8 cellular contexts compared by ENCODE assay signal in the genomic region with DNA sequence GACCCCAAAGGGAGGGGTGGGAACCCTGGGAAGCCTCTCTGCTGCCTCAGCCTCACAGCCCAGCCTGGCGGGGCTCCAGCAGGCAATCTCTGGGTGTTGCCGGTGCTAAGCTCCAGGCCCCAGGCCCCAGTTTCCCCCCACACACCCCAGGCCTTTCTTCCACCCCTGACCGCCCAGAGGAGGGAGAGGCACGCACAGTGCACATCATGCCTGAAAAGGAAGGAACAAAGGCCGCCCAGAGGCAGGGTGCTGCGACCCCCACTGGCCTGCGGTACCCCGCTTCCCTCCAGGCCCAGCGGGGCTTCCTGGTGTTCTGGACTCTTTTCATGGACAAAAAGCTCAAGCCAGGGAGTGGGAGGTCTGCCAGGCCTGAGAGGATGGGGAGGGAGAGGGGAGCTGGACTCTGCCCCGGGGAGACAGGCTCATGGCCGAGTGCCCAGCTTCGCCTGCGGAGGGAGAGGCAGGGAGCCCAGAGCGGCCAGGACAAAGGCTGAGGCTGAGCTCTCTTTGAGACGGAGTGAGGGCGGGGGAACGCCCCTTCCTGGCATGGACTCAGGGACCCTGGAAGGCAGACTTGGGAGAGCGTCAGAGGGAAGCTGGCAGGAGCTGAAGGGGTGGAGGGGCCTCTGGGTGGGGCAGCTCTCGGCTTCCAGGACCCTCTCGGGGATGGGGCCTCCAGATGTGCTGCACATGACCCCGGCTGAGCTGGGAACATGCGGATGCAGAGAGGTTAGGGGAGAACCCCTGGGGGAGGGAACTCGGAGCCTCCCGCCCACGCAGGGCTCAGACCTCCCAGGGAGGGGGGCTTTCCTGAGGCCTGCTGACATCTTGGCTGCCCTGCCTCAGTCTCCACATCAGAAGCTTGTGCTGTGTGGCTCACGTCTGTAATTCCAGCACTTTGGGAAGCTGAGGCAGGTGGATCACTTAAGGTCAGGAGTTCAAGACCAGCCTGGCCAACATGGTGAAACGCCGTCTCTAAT. TPM values are rescaled to one million over a fixed set of nuclear protein-coding genes. Genes with fewer than 3 reads are reported as not detected.
DNase-seq lines count a peak whose midpoint lies in the region; ATAC-seq and TF ChIP-seq lines count a peak whose summit lies in the region.

No MANE protein-coding gene starts in this region.

- H3K27ac Mint-ChIP-seq in Caco-2 (ENCODE audit: unreplicated experiment) = no peak overlapping the region

- peak overlapping the region; percentile 66 for H3K4me3 Mint-ChIP-seq in Caco-2 (ENCODE audit: unreplicated experiment)

- H4K20me1 ChIP-seq in PC-3 (ENCODE audit: low read length) = no peaks in the 10 kb centered on the region
- no peaks in the 10 kb centered on the region for H4K20me1 ChIP-seq in osteoblast (ENCODE audit: insufficient read depth, low read length)

- no peaks in the 10 kb centered on the region for H3K79me2 ChIP-seq in PC-3 (ENCODE audit: low read length)
- H3K79me2 ChIP-seq in osteoblast (ENCODE audit: insufficient read depth, low read length) = no peaks in the 10 kb centered on the region

- POLR2A ChIA-PET in Caco-2 (lab: Charles Lee) = no interaction called here
- POLR2A ChIA-PET in PC-3 (lab: Charles Lee; ENCODE audit: unreplicated experiment) = no interaction called here

- H3K4me2 ChIP-seq in PC-3 (ENCODE audit: low read length) (peak overlapping the region; percentile 92; the same call in 1 of the 2 replicates), osteoblast (ENCODE audit: insufficient read depth, low read length) (no peak overlapping the region)

- H3K27me3 ChIP-seq in Caco-2 (replicated peaks; ENCODE audit: control insufficient read depth, insufficient read depth, low read length) (no peaks in the 10 kb centered on the region), PC-3 (ENCODE audit: low read length) (no peaks in the 10 kb centered on the region), osteoblast (ENCODE audit: insufficient read depth, low read length) (peaks cover 38% of the 10 kb centered on the region), spleen (replicated peaks in 1 of 7) (peaks cover 5 to 48% (median 40%) of the 10 kb centered on the region in 7 donors)

- H3K4me1 ChIP-seq in Caco-2 = peaks cover 18% of the 10 kb centered on the region
- H3K4me1 ChIP-seq in PC-3 (ENCODE audit: insufficient read depth, low read length) = peaks cover 24% of the 10 kb centered on the region
- H3K4me1 ChIP-seq in osteoblast (ENCODE audit: insufficient read depth, low read length) = no peaks in the 10 kb centered on the region
- peaks cover 12 to 49% (median 28%) of the 10 kb centered on the region in 6 donors for H3K4me1 ChIP-seq in spleen

- BruUV-seq in Caco-2 (replicated peaks; lab: Mats Ljungman, UMichigan) = no TSS peak
- no TSS peak for BruUV-seq in PC-3 (replicated peaks; lab: Mats Ljungman, UMichigan)

- ATAC-seq in PC-3 = peak; percentile 13; the same call in 1 of the 2 replicates
- ATAC-seq in GM18909 (IDR thresholded peaks at IDR 0.05; ENCODE audit: poor library complexity, unreplicated experiment) = no peak

- H3K9me2 ChIP-seq in PC-3 (replicated peaks; ENCODE audit: low read length) = no peaks in the 10 kb centered on the region

- H3F3A ChIP-seq in PC-3 (ENCODE audit: low read length, unreplicated experiment) = no peaks in the 10 kb centered on the region

- intact Hi-C loops in Caco-2 (cut with micrococcal nuclease; ENCODE audit: unreplicated experiment) (no loop called here), PC-3 (cut with micrococcal nuclease) (no loop called here), spleen (cut with DNase I; ENCODE audit: low total_unique reads) (no loop called here)

- peaks cover 6% of the 10 kb centered on the region for H3K4me1 Mint-ChIP-seq in Caco-2 (ENCODE audit: low read depth, unreplicated experiment)

- H2AFZ ChIP-seq in PC-3 (ENCODE audit: low read length) (no peak overlapping the region), osteoblast (ENCODE audit: low read length) (no peak overlapping the region)

- no peak for DNase-seq in Caco-2
- peak; percentile 22 for DNase-seq in PC-3
- DNase-seq in fibroblast of the conjunctiva (ENCODE audit: low read depth) = peak; percentile 94
- peak; percentile 98 for DNase-seq in osteoblast (ENCODE audit: insufficient read length, low spot score, missing footprints)
- DNase-seq in NCI-H1417 (lab: John Stamatoyannopoulos, UW) = no peak
- DNase-seq in NCI-H524 treated with DMSO at 0.1 percent for 48 hours (lab: John Stamatoyannopoulos, UW) = no peak
- no peak for DNase-seq in spleen

- no peak overlapping the region for H3K27ac ChIP-seq in PC-3 (ENCODE audit: low read length)
- no peak overlapping the region for H3K27ac ChIP-seq in osteoblast (ENCODE audit: low read depth, low read length)
- no peak overlapping the region for H3K27ac ChIP-seq in spleen

- H3K9me3 ChIP-seq in Caco-2 (no peaks in the 10 kb centered on the region), PC-3 (ENCODE audit: low read length) (no peaks in the 10 kb centered on the region), osteoblast (ENCODE audit: low read depth, low read length) (no peaks in the 10 kb centered on the region), spleen (no peaks in the 10 kb centered on the region)

- CTCF ChIA-PET in Caco-2 (lab: Charles Lee) (interaction anchor here (0.6 to 2.8 kb wide), 6 partner anchors 9 to 181 kb away, joined by 3 to 24 read pairs (median 6); a partner anchor contains a TSS), PC-3 (lab: Charles Lee) (interaction anchor here (1.8 kb wide), 1 partner anchor 9 kb away, joined by 7 read pairs; no protein-coding TSS in a partner anchor)

- no peaks in the 10 kb centered on the region for H3K9me3 Mint-ChIP-seq in Caco-2 (ENCODE audit: unreplicated experiment)

- no peaks in the 10 kb centered on the region for H3K36me3 ChIP-seq in Caco-2 (ENCODE audit: control insufficient read depth, insufficient read depth, low read length)
- H3K36me3 ChIP-seq in PC-3 (ENCODE audit: low read depth, low read length) = no peaks in the 10 kb centered on the region
- H3K36me3 ChIP-seq in osteoblast (ENCODE audit: insufficient read depth, low read length) = no peaks in the 10 kb centered on the region
- no peaks in the 10 kb centered on the region for H3K36me3 ChIP-seq in spleen

- peaks cover 4% of the 10 kb centered on the region for H3K36me3 Mint-ChIP-seq in Caco-2 (ENCODE audit: insufficient read depth, unreplicated experiment)

- no peaks in the 10 kb centered on the region for H3K27me3 Mint-ChIP-seq in Caco-2 (ENCODE audit: insufficient read depth, unreplicated experiment)

- TF ChIP-seq CTCF in Caco-2 (IDR thresholded peaks at IDR 0.05; ENCODE audit: insufficient read depth in 1 of 2, low read depth in 1 of 2, low read length in 1 of 2, severe bottlenecking in 1 of 2, unreplicated experiment in 1 of 2) = no peak
- no peak for TF ChIP-seq CTCF in PC-3 (conservative IDR thresholded peaks at IDR 0.05; ENCODE audit: low read depth, low read length)
- TF ChIP-seq CTCF in osteoblast (IDR thresholded peaks at IDR 0.05; ENCODE audit: extremely low read depth, low read depth, low read length) = no peak
- TF ChIP-seq CTCF in spleen (IDR thresholded peaks at IDR 0.05 in 8 of 11, conservative IDR thresholded peaks at IDR 0.05 in 3 of 11) = no peak

- WGBS in spleen, 5 donors = 64 to 70% (median 69%) methylated on average over 25 to 28 of the region's 28 CpGs

- TF ChIP-seq POLR2A in spleen (IDR thresholded peaks at IDR 0.05) = no peak

- H3K9ac ChIP-seq in PC-3 (ENCODE audit: low read length) = no peak overlapping the region

- H3K4me3 ChIP-seq in Caco-2 (ENCODE audit: low read depth, low read length) (no peak overlapping the region), PC-3 (ENCODE audit: low read length) (no peak overlapping the region), osteoblast (ENCODE audit: insufficient read depth, low read length) (no peak overlapping the region), spleen (no peak overlapping the region)

RNA-seq across cellular contexts. Expression of a gene that starts 1.8 kb away (rescaled TPM):
- total RNA-seq in Caco-2 (2022) (2.9 and 3.4 TPM in 2 replicates), PC-3 (2014; rRNA removed) (0.92 and 1.3 TPM in 2 replicates), osteoblast (not detected in 2 replicates), spleen (under 1 TPM in 2 of 7 donors, not detected in 5; 0.32 to 0.40 TPM)
- polyA plus RNA-seq in spleen = under 1 TPM in 2 of 3 donors, not detected in 1; 0.11 to 0.58 TPM

RNA-seq across cellular contexts. Expression of a gene that starts 9.7 kb away (rescaled TPM):
- total RNA-seq in Caco-2 (2022) = 44.1 and 49.2 TPM in 2 replicates
- 25.4 and 33.3 TPM in 2 replicates for total RNA-seq in PC-3 (2014; rRNA removed)
- total RNA-seq in osteoblast = 10.0 and 10.1 TPM in 2 replicates
- total RNA-seq in spleen = 100 to 1,000 TPM in 5 of 7 donors, 10 to 100 TPM in 2; 86.3 to 197 (median 111) TPM
- polyA plus RNA-seq in spleen = 100 to 1,000 TPM; 104 to 358 (median 256) TPM

RNA-seq across cellular contexts. Expression of a gene that starts 14.7 kb away (rescaled TPM):
- total RNA-seq in Caco-2 (2022) = 53.3 and 57.5 TPM in 2 replicates
- total RNA-seq in PC-3 (2014; rRNA removed) = 98.4 and 134 TPM in 2 replicates
- 0.88 and 1.1 TPM in 2 replicates for total RNA-seq in osteoblast
- 1 to 10 TPM; 2.1 to 6.5 (median 3.0) TPM for total RNA-seq in spleen
- 1 to 10 TPM in 2 of 3 donors, under 1 TPM in 1; 0.76 to 2.5 (median 2.4) TPM for polyA plus RNA-seq in spleen

RNA-seq across cellular contexts. Expression of a gene that starts 21.6 kb away (rescaled TPM):
- total RNA-seq in Caco-2 (2022) = 22.7 and 24.6 TPM in 2 replicates
- 5.0 and 6.4 TPM in 2 replicates for total RNA-seq in PC-3 (2014; rRNA removed)
- total RNA-seq in osteoblast = 35.9 and 36.9 TPM in 2 replicates
- total RNA-seq in spleen = 10 to 100 TPM; 19.5 to 35.9 (median 28.6) TPM
- 10 to 100 TPM; 12.5 to 29.7 (median 24.6) TPM for polyA plus RNA-seq in spleen

RNA-seq across cellular contexts. Expression of a gene that starts 23.8 kb away (rescaled TPM):
- not detected in 2 replicates for total RNA-seq in Caco-2 (2022)
- not detected in 2 replicates for total RNA-seq in PC-3 (2014; rRNA removed)
- total RNA-seq in osteoblast = not detected in 2 replicates
- total RNA-seq in spleen = 10 to 100 TPM in 2 of 7 donors, 1 to 10 TPM in 5; 5.5 to 14.9 (median 6.7) TPM
- 1 to 10 TPM; 4.0 to 6.9 (median 4.8) TPM for polyA plus RNA-seq in spleen

Comparison
In these comparisons a context has a peak if more than half of its experiments do, and no peak if none do; other contexts are left out.
1. DNase-seq: peak in PC-3 (single experiment), fibroblast of the conjunctiva (single experiment) and osteoblast (single experiment); none in Caco-2 (0 of 2), NCI-H1417 (0 of 3), NCI-H524 treated with DMSO at 0.1 percent for 48 hours (single experiment) and spleen (single experiment).